2 cellular contexts compared by ENCODE assay signal in the genomic region with DNA sequence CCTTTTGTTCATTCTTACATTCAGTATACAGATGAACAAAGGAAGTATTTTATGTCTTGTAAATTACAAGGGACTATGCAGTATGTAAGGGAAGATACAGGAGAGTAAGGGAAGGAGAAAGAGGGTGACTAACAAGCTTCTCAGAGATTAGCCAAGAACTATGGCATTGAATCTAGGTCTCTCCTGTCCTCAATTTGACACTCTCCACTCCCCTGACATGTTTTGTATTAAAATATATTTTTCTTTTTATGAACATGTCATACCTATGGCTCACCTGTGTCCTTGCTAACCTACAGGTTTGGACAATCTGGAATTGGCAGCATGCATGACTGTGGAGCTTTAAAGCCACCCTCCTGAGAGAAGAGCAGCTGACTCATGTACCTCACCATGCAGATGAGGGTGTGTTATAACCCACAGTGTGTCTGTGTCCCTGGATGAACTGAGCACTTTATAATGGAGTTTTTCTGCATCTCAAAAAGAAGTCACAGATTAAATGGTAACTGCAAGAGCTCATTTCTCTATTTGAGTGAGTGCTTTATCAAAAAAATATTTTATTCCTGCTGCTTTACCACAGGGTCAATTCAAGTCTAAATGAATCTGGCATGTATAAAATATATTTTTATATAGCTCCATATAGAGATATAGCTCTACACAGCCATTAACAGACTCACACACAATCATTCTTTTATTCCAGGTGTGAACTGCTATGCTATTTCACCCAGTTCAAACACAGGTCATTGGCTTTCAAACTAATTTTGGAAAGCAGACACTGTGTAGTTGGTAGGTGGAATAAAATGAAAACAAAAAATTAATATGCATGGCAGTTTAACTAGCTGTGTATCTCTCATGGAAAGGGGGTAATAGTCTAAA.
TF ChIP-seq lines count a peak whose summit lies in the region.

No MANE protein-coding gene starts in this region.

TF ChIP-seq in GM12891, 5 proteins besides CTCF, POLR2A, EP300 and RAD21:
- no peak for TF ChIP-seq POU2F2 (IDR thresholded peaks at IDR 0.05; ENCODE audit: low read depth, low read length)
- no peak for TF ChIP-seq TAF1 (IDR thresholded peaks at IDR 0.05; ENCODE audit: low read depth, low read length)
- no peak for TF ChIP-seq POLR2AphosphoS5 (IDR thresholded peaks at IDR 0.05; ENCODE audit: low read depth, low read length)
- no peak for TF ChIP-seq PAX5 (IDR thresholded peaks at IDR 0.05; ENCODE audit: insufficient read depth, low read length, severe bottlenecking)
- no peak for TF ChIP-seq SPI1 (IDR thresholded peaks at IDR 0.05; ENCODE audit: low read depth, low read length)

TF ChIP-seq in IMR-90, 13 proteins besides CTCF, POLR2A, EP300 and RAD21:
- TF ChIP-seq RCOR1 (IDR thresholded peaks at IDR 0.05; ENCODE audit: insufficient replicate concordance, low read length) (no peak), CEBPB (IDR thresholded peaks at IDR 0.05; ENCODE audit: low read depth, low read length) (no peak), FOS (IDR thresholded peaks at IDR 0.05; ENCODE audit: low read depth, low read length) (no peak), MXI1 (IDR thresholded peaks at IDR 0.05; ENCODE audit: borderline replicate concordance, low read depth, low read length) (no peak), BHLHE40 (IDR thresholded peaks at IDR 0.05; ENCODE audit: low read depth, low read length) (no peak), CHD1 (IDR thresholded peaks at IDR 0.05; ENCODE audit: low read depth, low read length) (no peak), MAFK (IDR thresholded peaks at IDR 0.05; ENCODE audit: low read depth, low read length) (no peak), SMC3 (IDR thresholded peaks at IDR 0.05; ENCODE audit: low read depth, low read length) (no peak), MAZ (IDR thresholded peaks at IDR 0.05; ENCODE audit: borderline replicate concordance, low read depth, low read length) (no peak)
